In genomic region chr6:125138083-125138482, GRCh38 we compare ENCODE assay signal across 37 cellular contexts. TPM values are rescaled to one million over a fixed set of nuclear protein-coding genes. Genes with fewer than 3 reads are reported as not detected.
"Had no signal": no experiment of that assay in that cellular context is flagged by ENCODE, and none has a peak within 500 bp of the region (broad histone marks: within the 10 kb centered on the region; RNA-seq: fewer than 3 reads in every experiment).

No MANE protein-coding gene starts in this region.

- H3K4me3 ChIP-seq: adrenal gland, ascending aorta, body of pancreas, breast epithelium, cardiac muscle cell had no signal

- H3K9me3 ChIP-seq: adrenal gland, ascending aorta, body of pancreas, breast epithelium had no signal

- H3K36me3 Mint-ChIP-seq: activated naive CD4-positive, alpha-beta T cell treated with anti-CD3 and anti-CD28 coated beads, Interleukin-2, amount 10 ng/mL, durations not matched to agents 7 days and 5 days; activated naive CD4-positive, alpha-beta T cell treated with anti-CD3 and anti-CD28 coated beads, Interleukin-2, amount 50 U/mL, for 24 hours; activated naive CD4-positive, alpha-beta T cell treated with anti-CD3 and anti-CD28 coated beads, Interleukin-2, amount 50 U/mL, for 72 hours; activated naive CD8-positive, alpha-beta T cell; activated naive CD8-positive, alpha-beta T cell treated with anti-CD3 and anti-CD28 coated beads for 36 hours; activated naive CD8-positive, alpha-beta T cell treated with anti-CD3 and anti-CD28 coated beads, Interleukin-2, amount 10 ng/mL, durations not matched to agents 7 days and 5 days; brain had no signal

- H3K4me3 Mint-ChIP-seq: activated naive CD4-positive, alpha-beta T cell treated with anti-CD3 and anti-CD28 coated beads for 36 hours; activated naive CD4-positive, alpha-beta T cell treated with anti-CD3 and anti-CD28 coated beads, Interleukin-2, amount 10 ng/mL, durations not matched to agents 7 days and 5 days; activated naive CD4-positive, alpha-beta T cell treated with anti-CD3 and anti-CD28 coated beads, Interleukin-2, amount 50 U/mL, for 24 hours; activated naive CD8-positive, alpha-beta T cell; activated naive CD8-positive, alpha-beta T cell treated with anti-CD3 and anti-CD28 coated beads for 36 hours; activated naive CD8-positive, alpha-beta T cell treated with anti-CD3 and anti-CD28 coated beads, Interleukin-2, amount 10 ng/mL, durations not matched to agents 7 days and 5 days; activated naive CD8-positive, alpha-beta T cell treated with anti-CD3 and anti-CD28 coated beads, Interleukin-2, amount 50 U/mL, for 24 hours; activated T-cell treated with anti-CD3 and anti-CD28 coated beads, Interleukin-2, amount 50 U/mL, for 24 hours; activated T-cell treated with anti-CD3 and anti-CD28 coated beads, Interleukin-2, amount 50 U/mL, for 4 hours; activated T-cell treated with anti-CD3 and anti-CD28 coated beads, Interleukin-2, amount 50 U/mL, for 72 hours; activated T-helper 1 cell treated with anti-CD3 and anti-CD28 coated beads, Interleukin-12 subunit alpha, Interleukin-12 subunit beta, Interleukin-2, Interleukin-4 antibody, amounts not matched to agents 30 ng/mL and 10 ng/mL and 1 ng/mL, durations not matched to agents 14 hours and 24 hours and 36 hours; activated T-helper 17 cell treated with anti-CD3 and anti-CD28 coated beads, Interleukin-2, amount 50 U/mL, for 72 hours; brain; central memory CD8-positive, alpha-beta T cell had no signal

- ATAC-seq: activated naive CD4-positive, alpha-beta T cell treated with anti-CD3 and anti-CD28 coated beads, Interleukin-2, amount 50 U/mL, for 72 hours; activated naive CD8-positive, alpha-beta T cell treated with anti-CD3 and anti-CD28 coated beads, Interleukin-2, amount 50 U/mL, for 24 hours; activated T-cell treated with anti-CD3 and anti-CD28 coated beads, Interleukin-2, amount 50 U/mL, for 4 hours; activated T-cell treated with anti-CD3 and anti-CD28 coated beads, Interleukin-2, amount 50 U/mL, for 72 hours; activated T-helper 17 cell treated with anti-CD3 and anti-CD28 coated beads, Interleukin-2, amount 50 U/mL, for 72 hours; body of pancreas had no signal

- DNase-seq: activated effector memory CD4-positive, alpha-beta T cell treated with anti-CD3 and anti-CD28 coated beads, Interleukin-2, amount 50 U/mL, for 16 hours; activated effector memory CD4-positive, alpha-beta T cell treated with Interleukin-2 at 50 U/mL for 16 hours; activated gamma-delta T cell; activated gamma-delta T cell treated with Interleukin-2 at 50 U/mL for 16 hours; activated naive CD4-positive, alpha-beta T cell; activated naive CD4-positive, alpha-beta T cell treated with anti-CD3 and anti-CD28 coated beads for 36 hours; activated naive CD4-positive, alpha-beta T cell treated with anti-CD3 and anti-CD28 coated beads, Interleukin-2, amount 10 ng/mL, durations not matched to agents 7 days and 5 days; activated naive CD4-positive, alpha-beta T cell treated with anti-CD3 and anti-CD28 coated beads, Interleukin-2, amount 50 U/mL, for 16 hours; activated naive CD4-positive, alpha-beta T cell treated with Interleukin-2 at 50 U/mL for 16 hours; activated naive CD8-positive, alpha-beta T cell treated with anti-CD3 and anti-CD28 coated beads for 36 hours; activated naive CD8-positive, alpha-beta T cell treated with anti-CD3 and anti-CD28 coated beads, Interleukin-2, amount 10 ng/mL, durations not matched to agents 7 days and 5 days; activated naive CD8-positive, alpha-beta T cell treated with anti-CD3 and anti-CD28 coated beads, Interleukin-2, amount 50 U/mL, for 24 hours; activated T-cell treated with anti-CD3 and anti-CD28 coated beads, Interleukin-2, amount 50 U/mL, for 24 hours; activated T-cell treated with anti-CD3 and anti-CD28 coated beads, Interleukin-2, amount 50 U/mL, for 4 hours; activated T-cell treated with anti-CD3 and anti-CD28 coated beads, Interleukin-2, amount 50 U/mL, for 48 hours; activated T-cell treated with anti-CD3 and anti-CD28 coated beads, Interleukin-2, amount 50 U/mL, for 72 hours; adrenal gland; amniotic stem cell; amygdala; anterior cingulate cortex; aorta; body of pancreas; brain microvascular endothelial cell; caudate nucleus; central memory CD4-positive, alpha-beta T cell; cerebellar nuclear complex had no signal

- H3K27me3 Mint-ChIP-seq: activated naive CD8-positive, alpha-beta T cell had no signal

- H3K4me1 Mint-ChIP-seq: activated naive CD4-positive, alpha-beta T cell treated with anti-CD3 and anti-CD28 coated beads, Interleukin-2, amount 10 ng/mL, durations not matched to agents 7 days and 5 days; activated naive CD4-positive, alpha-beta T cell treated with anti-CD3 and anti-CD28 coated beads, Interleukin-2, amount 50 U/mL, for 24 hours; activated naive CD8-positive, alpha-beta T cell treated with anti-CD3 and anti-CD28 coated beads for 36 hours; activated naive CD8-positive, alpha-beta T cell treated with anti-CD3 and anti-CD28 coated beads, Interleukin-2, amount 10 ng/mL, durations not matched to agents 7 days and 5 days; activated naive CD8-positive, alpha-beta T cell treated with anti-CD3 and anti-CD28 coated beads, Interleukin-2, amount 50 U/mL, for 24 hours; activated T-helper 17 cell treated with anti-CD3 and anti-CD28 coated beads, Interleukin-2, amount 50 U/mL, for 72 hours; brain; central memory CD8-positive, alpha-beta T cell had no signal

- H3K4me1 ChIP-seq: body of pancreas, breast epithelium had no signal

- H3K27me3 ChIP-seq: adrenal gland, ascending aorta, body of pancreas, brain microvascular endothelial cell, breast epithelium, cardiac muscle cell had no signal

- H3K27ac ChIP-seq: adrenal gland, ascending aorta, body of pancreas, brain microvascular endothelial cell, breast epithelium, cardiac muscle cell had no signal

- H3K36me3 ChIP-seq: adrenal gland, ascending aorta, brain microvascular endothelial cell, breast epithelium, cardiac muscle cell had no signal

- H3K9me3 Mint-ChIP-seq: activated naive CD4-positive, alpha-beta T cell treated with anti-CD3 and anti-CD28 coated beads for 36 hours; activated naive CD4-positive, alpha-beta T cell treated with anti-CD3 and anti-CD28 coated beads, Interleukin-2, amount 10 ng/mL, durations not matched to agents 7 days and 5 days; activated naive CD4-positive, alpha-beta T cell treated with anti-CD3 and anti-CD28 coated beads, Interleukin-2, amount 50 U/mL, for 24 hours; activated naive CD4-positive, alpha-beta T cell treated with anti-CD3 and anti-CD28 coated beads, Interleukin-2, amount 50 U/mL, for 72 hours; activated naive CD8-positive, alpha-beta T cell treated with anti-CD3 and anti-CD28 coated beads for 36 hours; activated naive CD8-positive, alpha-beta T cell treated with anti-CD3 and anti-CD28 coated beads, Interleukin-2, amount 10 ng/mL, durations not matched to agents 7 days and 5 days; activated naive CD8-positive, alpha-beta T cell treated with anti-CD3 and anti-CD28 coated beads, Interleukin-2, amount 50 U/mL, for 24 hours; activated T-cell treated with anti-CD3 and anti-CD28 coated beads, Interleukin-2, amount 50 U/mL, for 24 hours; activated T-cell treated with anti-CD3 and anti-CD28 coated beads, Interleukin-2, amount 50 U/mL, for 4 hours; activated T-cell treated with anti-CD3 and anti-CD28 coated beads, Interleukin-2, amount 50 U/mL, for 72 hours; activated T-helper 1 cell treated with anti-CD3 and anti-CD28 coated beads, Interleukin-12 subunit alpha, Interleukin-12 subunit beta, Interleukin-2, Interleukin-4 antibody, amounts not matched to agents 30 ng/mL and 10 ng/mL and 1 ng/mL, durations not matched to agents 14 hours and 24 hours and 36 hours; activated T-helper 17 cell treated with anti-CD3 and anti-CD28 coated beads, Interleukin-2, amount 50 U/mL, for 72 hours; activated T-helper 2 cell treated with anti-CD3 and anti-CD28 coated beads, Interferon-gamma antibody, Interleukin-2, Interleukin-4, amounts not matched to agents 10 μg/mL and 5 μg/mL and 100 μg/mL, durations not matched to agents 14 hours and 24 hours and 36 hours; central memory CD8-positive, alpha-beta T cell had no signal

- H3K27ac Mint-ChIP-seq: activated naive CD4-positive, alpha-beta T cell treated with anti-CD3 and anti-CD28 coated beads for 36 hours; activated naive CD4-positive, alpha-beta T cell treated with anti-CD3 and anti-CD28 coated beads, Interleukin-2, amount 10 ng/mL, durations not matched to agents 7 days and 5 days; activated naive CD4-positive, alpha-beta T cell treated with anti-CD3 and anti-CD28 coated beads, Interleukin-2, amount 50 U/mL, for 24 hours; activated naive CD4-positive, alpha-beta T cell treated with anti-CD3 and anti-CD28 coated beads, Interleukin-2, amount 50 U/mL, for 72 hours; activated naive CD8-positive, alpha-beta T cell; activated naive CD8-positive, alpha-beta T cell treated with anti-CD3 and anti-CD28 coated beads for 36 hours; activated naive CD8-positive, alpha-beta T cell treated with anti-CD3 and anti-CD28 coated beads, Interleukin-2, amount 10 ng/mL, durations not matched to agents 7 days and 5 days; activated naive CD8-positive, alpha-beta T cell treated with anti-CD3 and anti-CD28 coated beads, Interleukin-2, amount 50 U/mL, for 24 hours; activated T-cell treated with anti-CD3 and anti-CD28 coated beads, Interleukin-2, amount 50 U/mL, for 24 hours; activated T-cell treated with anti-CD3 and anti-CD28 coated beads, Interleukin-2, amount 50 U/mL, for 72 hours; activated T-helper 1 cell treated with anti-CD3 and anti-CD28 coated beads, Interleukin-12 subunit alpha, Interleukin-12 subunit beta, Interleukin-2, Interleukin-4 antibody, amounts not matched to agents 30 ng/mL and 10 ng/mL and 1 ng/mL, durations not matched to agents 14 hours and 24 hours and 36 hours; activated T-helper 17 cell treated with anti-CD3 and anti-CD28 coated beads, Interleukin-2, amount 50 U/mL, for 72 hours; activated T-helper 2 cell treated with anti-CD3 and anti-CD28 coated beads, Interferon-gamma antibody, Interleukin-2, Interleukin-4, amounts not matched to agents 10 μg/mL and 5 μg/mL and 100 μg/mL, durations not matched to agents 14 hours and 24 hours and 36 hours; brain had no signal

RNA-seq across cellular contexts. Expression of gene TPD52L1, which starts 15.5 kb away (rescaled TPM):
- total RNA-seq: activated naive CD8-positive, alpha-beta T cell treated with anti-CD3 and anti-CD28 coated beads, Interleukin-2, amount 10 ng/mL, durations not matched to agents 7 days and 5 days; activated T-helper 2 cell treated with anti-CD3 and anti-CD28 coated beads, Interferon-gamma antibody, Interleukin-2, Interleukin-4, amounts not matched to agents 10 μg/mL and 5 μg/mL and 100 μg/mL, durations not matched to agents 14 hours and 24 hours and 36 hours had no signal
